10 cellular contexts compared by ENCODE assay signal in the genomic region with DNA sequence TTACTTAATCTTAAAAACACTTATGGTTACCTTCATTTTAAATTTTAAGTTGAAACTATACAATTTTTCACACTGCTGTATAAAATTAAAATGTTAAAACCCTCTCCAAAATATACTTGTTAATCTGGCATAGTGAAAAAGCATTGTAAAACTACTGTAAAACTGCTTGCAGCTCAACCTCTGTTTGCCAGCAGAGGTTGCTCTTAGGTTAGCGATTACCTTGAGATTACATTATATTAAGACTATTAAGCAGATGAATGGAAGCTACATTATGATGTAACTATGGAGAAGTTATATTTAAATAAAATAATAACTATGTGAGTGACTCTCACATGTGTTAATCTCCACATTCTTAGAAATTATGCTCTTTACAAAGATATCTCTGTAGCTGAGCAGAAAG.
DNase-seq lines count a peak whose midpoint lies in the region; TF ChIP-seq lines count a peak whose summit lies in the region.
"Had no signal": no experiment of that assay in that cellular context is flagged by ENCODE, and none has a peak within 500 bp of the region (broad histone marks: within the 10 kb centered on the region; RNA-seq: fewer than 3 reads in every experiment).

No MANE protein-coding gene starts in this region.

- H3K27ac Mint-ChIP-seq in brain: no peak overlapping the region
- H3K27ac Mint-ChIP-seq in neural crest cell (ENCODE audit: unreplicated experiment): no peak overlapping the region

- H4K20me1 ChIP-seq in MM.1S (ENCODE audit: insufficient read depth, low read length): no peaks in the 10 kb centered on the region

- H3K4me1 Mint-ChIP-seq in brain: no peaks in the 10 kb centered on the region
- no peaks in the 10 kb centered on the region for H3K4me1 Mint-ChIP-seq in neural crest cell

- no peak overlapping the region for H3K4me3 Mint-ChIP-seq in brain
- H3K4me3 Mint-ChIP-seq in neural crest cell: no peak overlapping the region

- peak; percentile 6 for DNase-seq in NCI-H1694 treated with DMSO at 0.1 percent for 48 hours (lab: John Stamatoyannopoulos, UW)
- DNase-seq in NCI-H1694 (lab: John Stamatoyannopoulos, UW): no peak
- peak; percentile 62 for DNase-seq in MM.1S
- DNase-seq in neural crest cell (ENCODE audit: low read depth, low spot score): no peak
- DNase-seq in cortex of kidney (lab: John Stamatoyannopoulos, UW): no peak
- DNase-seq in GOT3 (lab: John Stamatoyannopoulos, UW): no peak
- DNase-seq in NCI-H128 (lab: John Stamatoyannopoulos, UW; ENCODE audit: unreplicated experiment): no peak
- DNase-seq: body of pancreas, H7 had no signal

- no peak overlapping the region for H3K27ac ChIP-seq in MM.1S (ENCODE audit: low read length)
- H3K27ac ChIP-seq: body of pancreas had no signal

- H3K9me3 ChIP-seq in MM.1S (replicated peaks; ENCODE audit: insufficient read depth, low read length): no peaks in the 10 kb centered on the region
- H3K9me3 ChIP-seq: body of pancreas had no signal

- no peak overlapping the region for H3K4me2 ChIP-seq in MM.1S (ENCODE audit: low read depth, low read length)

- no peak overlapping the region for H2AFZ ChIP-seq in MM.1S (ENCODE audit: low read length)

- H3K4me3 ChIP-seq in MM.1S (ENCODE audit: low read length): no peak overlapping the region
- H3K4me3 ChIP-seq: body of pancreas had no signal

- H3K36me3 Mint-ChIP-seq in brain (no peaks in the 10 kb centered on the region), neural crest cell (ENCODE audit: low read depth) (no peaks in the 10 kb centered on the region)

- H3K79me2 ChIP-seq in MM.1S (ENCODE audit: low read length): no peaks in the 10 kb centered on the region

- peaks cover 4% of the 10 kb centered on the region for H3K27me3 Mint-ChIP-seq in brain
- no peaks in the 10 kb centered on the region for H3K27me3 Mint-ChIP-seq in neural crest cell (ENCODE audit: low read depth)

- H3K9me3 Mint-ChIP-seq in brain (no peaks in the 10 kb centered on the region), neural crest cell (peaks cover 3% of the 10 kb centered on the region)

- H3F3A ChIP-seq in MM.1S (ENCODE audit: insufficient read depth, low read length): no peaks in the 10 kb centered on the region

- H3K36me3 ChIP-seq in MM.1S (replicated peaks; ENCODE audit: insufficient read depth, low read length): no peaks in the 10 kb centered on the region

- no peaks in the 10 kb centered on the region for H3K9me2 ChIP-seq in MM.1S (replicated peaks; ENCODE audit: insufficient read depth, low read length)

- H3K4me1 ChIP-seq in MM.1S (ENCODE audit: low read length): no peaks in the 10 kb centered on the region
- H3K4me1 ChIP-seq: body of pancreas had no signal

- peak; percentile 60 for TF ChIP-seq CTCF in MM.1S (IDR thresholded peaks at IDR 0.05; ENCODE audit: low read length)
- peak; percentile 56 to 70 for TF ChIP-seq CTCF in brain (conservative IDR thresholded peaks at IDR 0.05)
- peak; percentile 56 for TF ChIP-seq CTCF in neural crest cell (conservative IDR thresholded peaks at IDR 0.05)

- no peak overlapping the region for H3K9ac ChIP-seq in MM.1S (ENCODE audit: low read length)

- H3K27me3 ChIP-seq in MM.1S (replicated peaks; ENCODE audit: insufficient read depth, low read length): no peaks in the 10 kb centered on the region
- H3K27me3 ChIP-seq: body of pancreas had no signal

Comparison
In these comparisons a context has a peak if more than half of its experiments do, and no peak if none do; other contexts are left out.
1. DNase-seq: peak in NCI-H1694 treated with DMSO at 0.1 percent for 48 hours (single experiment) and MM.1S (single experiment); none in NCI-H1694 (single experiment), neural crest cell (single experiment), cortex of kidney (single experiment), GOT3 (single experiment) and NCI-H128 (single experiment).
2. Peak in every context shown above with its lines, with median percentiles within 50 percentile points of each other: CTCF ChIP-seq.